Comparison of ENCODE assay signal across 10 cellular contexts in the genomic region with DNA sequence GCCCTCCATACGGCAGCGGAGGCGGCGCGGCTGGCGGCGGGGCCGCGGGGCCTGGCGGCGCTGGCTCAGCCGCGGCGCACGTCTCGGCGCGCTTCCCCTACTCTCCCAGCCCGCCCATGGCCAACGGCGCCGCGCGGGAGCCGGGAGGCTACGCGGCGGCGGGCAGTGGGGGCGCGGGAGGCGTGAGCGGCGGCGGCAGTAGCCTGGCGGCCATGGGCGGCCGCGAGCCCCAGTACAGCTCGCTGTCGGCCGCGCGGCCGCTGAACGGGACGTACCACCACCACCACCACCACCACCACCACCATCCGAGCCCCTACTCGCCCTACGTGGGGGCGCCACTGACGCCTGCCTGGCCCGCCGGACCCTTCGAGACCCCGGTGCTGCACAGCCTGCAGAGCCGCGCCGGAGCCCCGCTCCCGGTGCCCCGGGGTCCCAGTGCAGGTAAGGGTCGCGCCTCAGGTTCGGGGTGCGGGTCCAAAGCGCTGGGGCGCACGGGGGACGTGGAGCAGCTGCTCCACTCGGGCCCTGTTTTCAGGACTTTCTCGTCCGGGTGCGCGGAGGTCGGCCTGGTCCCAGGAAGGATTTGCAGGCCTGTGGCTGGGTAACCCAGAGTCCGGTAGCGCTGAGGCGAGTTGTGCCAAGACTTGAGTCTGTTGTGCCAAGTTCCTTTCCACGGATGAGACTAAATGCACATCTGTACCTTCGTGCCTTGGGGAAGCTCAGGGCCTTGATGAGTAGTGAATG. TPM values are rescaled to one million over a fixed set of nuclear protein-coding genes. Genes with fewer than 3 reads are reported as not detected.
A peak's percentile ranks its signal among the peaks of the same experiment; 100 is the strongest.
DNase-seq lines count a peak whose midpoint lies in the region; ATAC-seq and TF ChIP-seq lines count a peak whose summit lies in the region.
"Had no signal": no experiment of that assay in that cellular context is flagged by ENCODE, and none has a peak within 500 bp of the region (broad histone marks: within the 10 kb centered on the region; RNA-seq: fewer than 3 reads in every experiment).

No MANE protein-coding gene starts in this region.

- intact Hi-C loops in left lung (cut with DNase I) (loop anchor here in 1 of 2 donors (10.0 kb wide), 2 partner anchors 173 to 393 kb away; no protein-coding TSS in a partner anchor), stomach (cut with DNase I; ENCODE audit: low total_unique reads) (no loop called here)

- no peaks in the 10 kb centered on the region for H3K36me3 ChIP-seq in HUES64 (ENCODE audit: insufficient read depth, low read length)
- no peaks in the 10 kb centered on the region for H3K36me3 ChIP-seq in left lung
- peaks cover 9 to 28% (median 23%) of the 10 kb centered on the region in 4 donors for H3K36me3 ChIP-seq in stomach

- in situ Hi-C loops in GM13976 (cut with MboI; ENCODE audit: low sequenced_read_pairs, unreplicated experiment) (no loop called here), G401 (cut with HindIII; ENCODE audit: low sequenced_read_pairs) (no loop called here)

- TF ChIP-seq CTCF in left lung (IDR thresholded peaks at IDR 0.05) = no peak
- no peak for TF ChIP-seq CTCF in stomach (IDR thresholded peaks at IDR 0.05)
- TF ChIP-seq CTCF in GM13976 (IDR thresholded peaks at IDR 0.05; ENCODE audit: borderline replicate concordance, control extremely low read depth, extremely low read depth, insufficient read depth, missing control alignments) = no peak

- H3K4me3 ChIP-seq in HUES64 (ENCODE audit: low read length) (peak overlapping the region; percentile 30; the same call in 1 of the 2 replicates), left lung (peak overlapping the region; percentile 57 to 66), stomach (peak overlapping the region; percentile 67 to 89 (median 80))

- 2% methylated on average over 77 of the region's 81 CpGs for WGBS in HUES64
- 12 to 25% (median 22%) methylated on average over 21 to 80 of the region's 81 CpGs for WGBS in stomach, 5 donors

- H3K27ac ChIP-seq in HUES64 (ENCODE audit: low read depth, low read length) (no peak overlapping the region), left lung (peak overlapping the region; percentile 71 to 91), stomach (peak overlapping the region; percentile 78 to 97 (median 95))

- ATAC-seq in left lung = no peak
- ATAC-seq: activated naive CD4-positive, alpha-beta T cell treated with anti-CD3 and anti-CD28 coated beads, Interleukin-2, amount 50 U/mL, for 72 hours had no signal

- H3K9me3 ChIP-seq in HUES64 (ENCODE audit: insufficient read depth, low read depth, low read length) = no peaks in the 10 kb centered on the region
- H3K9me3 ChIP-seq in left lung = no peaks in the 10 kb centered on the region
- no peaks in the 10 kb centered on the region for H3K9me3 ChIP-seq in stomach

- no peak for TF ChIP-seq EP300 in stomach (IDR thresholded peaks at IDR 0.05)

- DNase-seq in dermis blood vessel endothelial cell (peak; percentile 48), left lung (no peak), stomach (no peak), GM13976 (ENCODE audit: low spot score) (no peak), G401 (ENCODE audit: low spot score) (no peak), AG20443 (ENCODE audit: low spot score) (no peak)
- no peak for DNase-seq in activated effector memory CD4-positive, alpha-beta T cell treated with anti-CD3 and anti-CD28 coated beads, Interleukin-2, amount 50 U/mL, for 16 hours
- DNase-seq: stimulated activated CD4-positive, alpha-beta T cell treated with anti-CD3 and anti-CD28 coated beads, Interleukin-15, amount 100 ng/mL, for 24 hours had no signal

- H3K27me3 ChIP-seq in HUES64 (ENCODE audit: insufficient read depth, low read length) (peaks cover 99% of the 10 kb centered on the region), left lung (peaks cover 21 to 99% of the 10 kb centered on the region in 2 donors), stomach (peaks cover 8 to 96% (median 60%) of the 10 kb centered on the region in 3 donors)

- H3K9ac ChIP-seq in HUES64 (ENCODE audit: low read depth, low read length) = no peak overlapping the region

- TF ChIP-seq POLR2A in stomach (IDR thresholded peaks at IDR 0.05) = no peak

- H3K4me1 ChIP-seq in HUES64 (ENCODE audit: insufficient read depth, low read length) (peaks cover 5% of the 10 kb centered on the region; the same call in 1 of the 2 replicates), left lung (peaks cover 0 to 21% of the 10 kb centered on the region in 2 donors), stomach (peaks cover 8 to 49% (median 40%) of the 10 kb centered on the region in 4 donors)

RNA-seq across cellular contexts. Expression of a gene that starts 2.6 kb away (rescaled TPM):
- 4.3 TPM for polyA plus RNA-seq in HUES64 (2013, experiment 1 of 2)
- polyA plus RNA-seq in HUES64 (2013, experiment 2 of 2) = 5.0 TPM
- total RNA-seq in dermis blood vessel endothelial cell (0.51 and 0.98 TPM in 2 replicates), left lung (10 to 100 TPM; 20.6 to 29.9 TPM), stomach (100 to 1,000 TPM in 3 of 5 donors, 10 to 100 TPM in 2; 71.5 to 194 (median 180) TPM)
- 10 to 100 TPM; 11.9 to 37.9 (median 31.1) TPM for polyA plus RNA-seq in stomach
- total RNA-seq in G401 (2014; rRNA removed; shearing (Covaris generic)) = 0.31 and 2.6 TPM in 2 replicates
- total RNA-seq: activated naive CD4-positive, alpha-beta T cell treated with anti-CD3 and anti-CD28 coated beads, Interleukin-2, amount 50 U/mL, for 72 hours had no signal

Comparison
In these comparisons a context has a peak if more than half of its experiments do, and no peak if none do; other contexts are left out.
1. H3K4me3 ChIP-seq: peak in every context shown above with its lines; median percentile 80 in stomach; 62 in left lung; 30 in HUES64.